In the genomic region with DNA sequence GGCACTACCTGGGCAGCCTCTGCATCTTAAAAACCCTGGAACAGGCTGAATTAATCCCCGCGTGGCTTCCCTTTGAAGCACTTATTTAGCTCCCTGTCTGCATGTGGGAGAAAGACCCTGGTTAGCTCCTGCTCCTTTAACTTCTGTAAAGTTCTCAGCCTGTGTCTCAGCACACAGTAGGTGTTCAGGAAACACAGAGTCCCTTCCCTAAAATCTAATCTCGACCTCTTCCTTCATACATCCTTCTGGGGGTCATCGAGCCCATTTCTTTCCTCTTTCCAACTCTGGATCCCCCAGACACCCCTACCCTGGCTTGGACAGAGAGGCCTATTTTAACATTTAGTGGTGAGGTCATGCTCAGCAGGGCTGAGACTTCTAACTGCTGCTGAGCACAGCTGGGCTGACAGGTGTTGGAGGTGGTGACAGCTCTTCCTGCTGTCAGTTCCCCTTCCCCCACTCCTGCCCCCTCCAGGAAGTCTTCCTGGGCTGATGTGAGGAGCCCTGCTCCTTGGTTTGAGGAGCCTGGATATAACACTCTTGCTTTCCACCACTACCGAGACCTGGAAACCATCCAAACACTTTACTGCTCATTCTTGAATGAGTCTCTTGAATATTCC, we compare ENCODE assay signal across 1 cellular context.
TF ChIP-seq lines count a peak whose summit lies in the region.

No MANE protein-coding gene starts in this region.

TF ChIP-seq in K562, 482 proteins besides CTCF, POLR2A, EP300 and RAD21:
- TF ChIP-seq CBFB (CRISPR knock-in tag; IDR thresholded peaks at IDR 0.05): no peak
- TF ChIP-seq, protein P1, sequence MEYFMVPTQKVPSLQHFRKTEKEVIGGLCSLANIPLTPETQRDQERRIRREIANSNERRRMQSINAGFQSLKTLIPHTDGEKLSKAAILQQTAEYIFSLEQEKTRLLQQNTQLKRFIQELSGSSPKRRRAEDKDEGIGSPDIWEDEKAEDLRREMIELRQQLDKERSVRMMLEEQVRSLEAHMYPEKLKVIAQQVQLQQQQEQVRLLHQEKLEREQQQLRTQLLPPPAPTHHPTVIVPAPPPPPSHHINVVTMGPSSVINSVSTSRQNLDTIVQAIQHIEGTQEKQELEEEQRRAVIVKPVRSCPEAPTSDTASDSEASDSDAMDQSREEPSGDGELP (CRISPR knock-in tag; IDR thresholded peaks at IDR 0.05; ENCODE audit: borderline replicate concordance): peak; percentile 42; the same call in 1 of the 2 replicates
- TF ChIP-seq DACH1 (IDR thresholded peaks at IDR 0.05; ENCODE audit: partially characterized antibody): peak; percentile 42
- TF ChIP-seq, protein P2, sequence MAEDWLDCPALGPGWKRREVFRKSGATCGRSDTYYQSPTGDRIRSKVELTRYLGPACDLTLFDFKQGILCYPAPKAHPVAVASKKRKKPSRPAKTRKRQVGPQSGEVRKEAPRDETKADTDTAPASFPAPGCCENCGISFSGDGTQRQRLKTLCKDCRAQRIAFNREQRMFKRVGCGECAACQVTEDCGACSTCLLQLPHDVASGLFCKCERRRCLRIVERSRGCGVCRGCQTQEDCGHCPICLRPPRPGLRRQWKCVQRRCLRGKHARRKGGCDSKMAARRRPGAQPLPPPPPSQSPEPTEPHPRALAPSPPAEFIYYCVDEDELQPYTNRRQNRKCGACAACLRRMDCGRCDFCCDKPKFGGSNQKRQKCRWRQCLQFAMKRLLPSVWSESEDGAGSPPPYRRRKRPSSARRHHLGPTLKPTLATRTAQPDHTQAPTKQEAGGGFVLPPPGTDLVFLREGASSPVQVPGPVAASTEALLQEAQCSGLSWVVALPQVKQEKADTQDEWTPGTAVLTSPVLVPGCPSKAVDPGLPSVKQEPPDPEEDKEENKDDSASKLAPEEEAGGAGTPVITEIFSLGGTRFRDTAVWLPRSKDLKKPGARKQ (CRISPR knock-in tag; IDR thresholded peaks at IDR 0.05): no peak
- peak; percentile 96 for TF ChIP-seq ZKSCAN1 (IDR thresholded peaks at IDR 0.05; ENCODE audit: low read depth, low read length)
- TF ChIP-seq, protein P3, sequence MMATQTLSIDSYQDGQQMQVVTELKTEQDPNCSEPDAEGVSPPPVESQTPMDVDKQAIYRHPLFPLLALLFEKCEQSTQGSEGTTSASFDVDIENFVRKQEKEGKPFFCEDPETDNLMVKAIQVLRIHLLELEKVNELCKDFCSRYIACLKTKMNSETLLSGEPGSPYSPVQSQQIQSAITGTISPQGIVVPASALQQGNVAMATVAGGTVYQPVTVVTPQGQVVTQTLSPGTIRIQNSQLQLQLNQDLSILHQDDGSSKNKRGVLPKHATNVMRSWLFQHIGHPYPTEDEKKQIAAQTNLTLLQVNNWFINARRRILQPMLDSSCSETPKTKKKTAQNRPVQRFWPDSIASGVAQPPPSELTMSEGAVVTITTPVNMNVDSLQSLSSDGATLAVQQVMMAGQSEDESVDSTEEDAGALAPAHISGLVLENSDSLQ (IDR thresholded peaks at IDR 0.05): peak; percentile 38; the same call in 1 of the 2 replicates
- TF ChIP-seq CBFA2T3 (IDR thresholded peaks at IDR 0.05): peak; percentile 42; the same call in 1 of the 2 replicates
- TF ChIP-seq ELF1 (tag; IDR thresholded peaks at IDR 0.05): no peak
- 0 out of 2 replicates have a peak, but pooled peaks have one; percentile 6 for TF ChIP-seq JUND (IDR thresholded peaks at IDR 0.05; ENCODE audit: borderline replicate concordance, low read depth, low read length)
- no peak for TF ChIP-seq JUND (tag; IDR thresholded peaks at IDR 0.05; ENCODE audit: borderline replicate concordance, low read depth, low read length)
- TF ChIP-seq MEIS2 (IDR thresholded peaks at IDR 0.05; ENCODE audit: partially characterized antibody): peak; percentile 77
- TF ChIP-seq, protein P4, sequence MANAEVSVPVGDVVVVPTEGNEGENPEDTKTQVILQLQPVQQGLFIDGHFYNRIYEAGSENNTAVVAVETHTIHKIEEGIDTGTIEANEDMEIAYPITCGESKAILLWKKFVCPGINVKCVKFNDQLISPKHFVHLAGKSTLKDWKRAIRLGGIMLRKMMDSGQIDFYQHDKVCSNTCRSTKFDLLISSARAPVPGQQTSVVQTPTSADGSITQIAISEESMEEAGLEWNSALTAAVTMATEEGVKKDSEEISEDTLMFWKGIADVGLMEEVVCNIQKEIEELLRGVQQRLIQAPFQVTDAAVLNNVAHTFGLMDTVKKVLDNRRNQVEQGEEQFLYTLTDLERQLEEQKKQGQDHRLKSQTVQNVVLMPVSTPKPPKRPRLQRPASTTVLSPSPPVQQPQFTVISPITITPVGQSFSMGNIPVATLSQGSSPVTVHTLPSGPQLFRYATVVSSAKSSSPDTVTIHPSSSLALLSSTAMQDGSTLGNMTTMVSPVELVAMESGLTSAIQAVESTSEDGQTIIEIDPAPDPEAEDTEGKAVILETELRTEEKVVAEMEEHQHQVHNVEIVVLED (CRISPR knock-in tag; IDR thresholded peaks at IDR 0.05): no peak
- TF ChIP-seq CBFA2T2 (conservative IDR thresholded peaks at IDR 0.05): peak; percentile 38; the same call in 1 of the 2 replicates
- peak; percentile 35 to 42; a peak in 1 of 4 replicates for TF ChIP-seq SIN3A (IDR thresholded peaks at IDR 0.05; ENCODE audit: borderline replicate concordance in 2 of 2, control insufficient read depth in 1 of 2, low read depth in 2 of 2, low read length in 2 of 2)
- TF ChIP-seq HIVEP1 (CRISPR knock-in tag; IDR thresholded peaks at IDR 0.05): no peak
- TF ChIP-seq, protein P5, sequence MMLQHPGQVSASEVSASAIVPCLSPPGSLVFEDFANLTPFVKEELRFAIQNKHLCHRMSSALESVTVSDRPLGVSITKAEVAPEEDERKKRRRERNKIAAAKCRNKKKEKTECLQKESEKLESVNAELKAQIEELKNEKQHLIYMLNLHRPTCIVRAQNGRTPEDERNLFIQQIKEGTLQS (IDR thresholded peaks at IDR 0.05): 0 out of 2 replicates have a peak, but pooled peaks have one; percentile 21
- TF ChIP-seq, protein P5 (CRISPR knock-in tag; conservative IDR thresholded peaks at IDR 0.05): no peak
- no peak for TF ChIP-seq ZNF77 (CRISPR knock-in tag; IDR thresholded peaks at IDR 0.05)
- TF ChIP-seq, protein P6, sequence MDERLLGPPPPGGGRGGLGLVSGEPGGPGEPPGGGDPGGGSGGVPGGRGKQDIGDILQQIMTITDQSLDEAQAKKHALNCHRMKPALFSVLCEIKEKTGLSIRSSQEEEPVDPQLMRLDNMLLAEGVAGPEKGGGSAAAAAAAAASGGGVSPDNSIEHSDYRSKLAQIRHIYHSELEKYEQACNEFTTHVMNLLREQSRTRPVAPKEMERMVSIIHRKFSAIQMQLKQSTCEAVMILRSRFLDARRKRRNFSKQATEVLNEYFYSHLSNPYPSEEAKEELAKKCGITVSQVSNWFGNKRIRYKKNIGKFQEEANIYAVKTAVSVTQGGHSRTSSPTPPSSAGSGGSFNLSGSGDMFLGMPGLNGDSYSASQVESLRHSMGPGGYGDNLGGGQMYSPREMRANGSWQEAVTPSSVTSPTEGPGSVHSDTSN (CRISPR knock-in tag; IDR thresholded peaks at IDR 0.05; ENCODE audit: low read depth): no peak
- TF ChIP-seq, protein P6 (tag; conservative IDR thresholded peaks at IDR 0.05; ENCODE audit: low read depth): peak; percentile 60
- TF ChIP-seq, protein P7, sequence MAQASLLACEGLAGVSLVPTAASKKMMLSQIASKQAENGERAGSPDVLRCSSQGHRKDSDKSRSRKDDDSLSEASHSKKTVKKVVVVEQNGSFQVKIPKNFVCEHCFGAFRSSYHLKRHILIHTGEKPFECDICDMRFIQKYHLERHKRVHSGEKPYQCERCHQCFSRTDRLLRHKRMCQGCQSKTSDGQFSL (CRISPR knock-in tag; IDR thresholded peaks at IDR 0.05): 0 out of 2 replicates have a peak, but pooled peaks have one; percentile 20
- TF ChIP-seq, protein P7 (tag; IDR thresholded peaks at IDR 0.05): no peak
- peak; percentile 24; the same call in 1 of the 2 replicates for TF ChIP-seq SMARCA5 (IDR thresholded peaks at IDR 0.05)
- TF ChIP-seq NFIC (IDR thresholded peaks at IDR 0.05): peak; percentile 35
- TF ChIP-seq NUFIP1 (IDR thresholded peaks at IDR 0.05; ENCODE audit: partially characterized antibody): no peak
- TF ChIP-seq ZFP36 (IDR thresholded peaks at IDR 0.05; ENCODE audit: low read depth, low read length, partially characterized antibody): peak; percentile 97
- no peak for TF ChIP-seq TCF7L2 (IDR thresholded peaks at IDR 0.05; ENCODE audit: low read depth, low read length)
- 0 out of 2 replicates have a peak, but pooled peaks have one; percentile 25 for TF ChIP-seq BCOR (IDR thresholded peaks at IDR 0.05)
- TF ChIP-seq HDAC6 (IDR thresholded peaks at IDR 0.05; ENCODE audit: low read depth, low read length): no peak
